Comparison of ENCODE assay signal across 8 cellular contexts in genomic region chr17:28646039-28646754, GRCh38. TPM values are rescaled to one million over a fixed set of nuclear protein-coding genes. Genes with fewer than 3 reads are reported as not detected.
DNase-seq lines count a peak whose midpoint lies in the region; ATAC-seq, FAIRE-seq and TF ChIP-seq lines count a peak whose summit lies in the region.

No MANE protein-coding gene starts in this region.

- H3K9me1 ChIP-seq in K562 (ENCODE audit: control insufficient read depth, insufficient read depth, low read length): no peaks in the 10 kb centered on the region

- CTCF ChIA-PET in K562 (lab: Yijun Ruan, JAX; ENCODE audit: low intra/inter-chr PET ratio): interaction anchor here (0.6 to 2.1 kb wide), 6 partner anchors 15 to 962 kb away, joined by 3 to 15 read pairs (median 4); partner anchors contain the start of genes RPL23A, SDF2 and SUPT6H

- TF ChIP-seq POLR2A in K562 (conservative IDR thresholded peaks at IDR 0.05): peak; percentile 38; the same call in 1 of the 2 replicates
- TF ChIP-seq POLR2A in upper lobe of left lung (IDR thresholded peaks at IDR 0.05): no peak

- H3K27ac ChIP-seq in K562 (ENCODE audit: extremely low read depth, low read depth, low read length): peak overlapping the region; percentile 85
- peak overlapping the region; percentile 91 to 98 (median 96) for H3K27ac ChIP-seq in upper lobe of left lung

- peaks cover 52% of the 10 kb centered on the region for H3K36me3 ChIP-seq in K562 (ENCODE audit: control insufficient read depth, insufficient read depth, low read length)
- H3K36me3 ChIP-seq in upper lobe of left lung: peaks cover 8 to 52% (median 38%) of the 10 kb centered on the region in 4 donors

- H3K4me2 ChIP-seq in K562 (ENCODE audit: insufficient read depth, low read length): peak overlapping the region; percentile 86

- no peaks in the 10 kb centered on the region for H3K27me3 Mint-ChIP-seq in activated naive CD4-positive, alpha-beta T cell treated with anti-CD3 and anti-CD28 coated beads, Interleukin-2, amount 50 U/mL, for 24 hours

- no peak; the same call in 1 of the 2 replicates for TF ChIP-seq EP300 in K562 (IDR thresholded peaks at IDR 0.05; ENCODE audit: low read length)
- TF ChIP-seq EP300 in upper lobe of left lung (IDR thresholded peaks at IDR 0.05): no peak

- no peak for DNase-seq in activated naive CD4-positive, alpha-beta T cell treated with anti-CD3 and anti-CD28 coated beads, Interleukin-2, amount 50 U/mL, for 16 hours
- DNase-seq in K562 (ENCODE audit: extremely low read depth in 1 of 4, low spot score in 3 of 4) (peak in 2 of 4 experiments; percentile 36 to 76), upper lobe of left lung (peak in 1 of 2 donors; percentile 24), GM03348 (ENCODE audit: low spot score) (no peak), NCI-H1092 treated with DMSO at 0.1 percent for 48 hours (lab: John Stamatoyannopoulos, UW) (no peak)

- ATAC-seq in K562: peak; percentile 7
- ATAC-seq in upper lobe of left lung (ENCODE audit: low FRiP score in 2 of 2): no peak
- ATAC-seq in GM21786 (IDR thresholded peaks at IDR 0.05; ENCODE audit: unreplicated experiment): no peak

- H3K4me3 Mint-ChIP-seq in activated naive CD4-positive, alpha-beta T cell treated with anti-CD3 and anti-CD28 coated beads, Interleukin-2, amount 50 U/mL, for 24 hours: peak overlapping the region; percentile 96

- H3K79me2 ChIP-seq in K562 (ENCODE audit: control insufficient read depth, insufficient read depth, low read length): peaks cover 38% of the 10 kb centered on the region

- TF ChIP-seq RAD21 in K562 (CRISPR knock-in tag; conservative IDR thresholded peaks at IDR 0.05 in 1 of 2, IDR thresholded peaks at IDR 0.05 in 1 of 2): no peak

- peak overlapping the region; percentile 61 to 87; a peak in 3 of 4 replicates for H3K9ac ChIP-seq in K562 (ENCODE audit: insufficient read depth in 1 of 2, low read depth in 2 of 2, low read length in 2 of 2)

- POLR2A ChIA-PET in K562 (lab: Yijun Ruan, JAX): interaction anchor here (0.7 to 3.7 kb wide), 21 partner anchors 9 to 678 kb away, joined by 3 to 54 read pairs (median 5); partner anchors contain the start of genes PROCA1, RPL23A, SDF2 and SUPT6H

- H3K27me3 ChIP-seq in K562 (ENCODE audit: control insufficient read depth in 2 of 2, insufficient read depth in 2 of 2, low read length in 2 of 2) (no peaks in the 10 kb centered on the region), mononuclear cell (ENCODE audit: insufficient read depth, low read length) (no peaks in the 10 kb centered on the region), upper lobe of left lung (no peaks in the 10 kb centered on the region)

- H2AFZ ChIP-seq in K562 (ENCODE audit: low read depth, low read length): peak overlapping the region; percentile 84

- peaks cover 4% of the 10 kb centered on the region for H3K36me3 Mint-ChIP-seq in activated naive CD4-positive, alpha-beta T cell treated with anti-CD3 and anti-CD28 coated beads, Interleukin-2, amount 50 U/mL, for 24 hours

- no peak for TF ChIP-seq CTCF in K562 (IDR thresholded peaks at IDR 0.05 in 2 of 3, conservative IDR thresholded peaks at IDR 0.05 in 1 of 3; ENCODE audit: insufficient read depth in 2 of 3, low read depth in 1 of 3, low read length in 3 of 3)
- TF ChIP-seq CTCF in upper lobe of left lung (IDR thresholded peaks at IDR 0.05): no peak

- no peaks in the 10 kb centered on the region for H3K9me3 Mint-ChIP-seq in activated naive CD4-positive, alpha-beta T cell treated with anti-CD3 and anti-CD28 coated beads, Interleukin-2, amount 50 U/mL, for 24 hours

- intact Hi-C loops in K562 (cut with micrococcal nuclease): loop anchor here (2.0 to 10.0 kb wide), 5 partner anchors 65 to 251 kb away; partner anchors contain the start of genes FAM222B, FLOT2, PROCA1 and RPL23A

- peak overlapping the region; percentile 60 for H3K27ac Mint-ChIP-seq in activated naive CD4-positive, alpha-beta T cell treated with anti-CD3 and anti-CD28 coated beads, Interleukin-2, amount 50 U/mL, for 24 hours

- no TSS peak for BruUV-seq in K562 (replicated peaks; lab: Mats Ljungman, UMichigan)

- H3K9me3 ChIP-seq in K562 (replicated peaks; ENCODE audit: control insufficient read depth, insufficient read depth, low read depth, low read length): no peaks in the 10 kb centered on the region
- H3K9me3 ChIP-seq in mononuclear cell (ENCODE audit: low read depth, low read length): no peaks in the 10 kb centered on the region
- H3K9me3 ChIP-seq in upper lobe of left lung: no peaks in the 10 kb centered on the region

- peak; percentile 44 for FAIRE-seq in K562 (lab: Jason Lieb, UNC)

- H3K4me3 ChIP-seq in K562 (peak overlapping the region; percentile 3; the same call in 1 of the 2 replicates), mononuclear cell (ENCODE audit: low read length) (peak overlapping the region; percentile 13), upper lobe of left lung (peak overlapping the region in 2 of 4 donors; percentile 25 to 99)

- H3K4me1 Mint-ChIP-seq in activated naive CD4-positive, alpha-beta T cell treated with anti-CD3 and anti-CD28 coated beads, Interleukin-2, amount 50 U/mL, for 24 hours: peaks cover 42% of the 10 kb centered on the region

- H4K20me1 ChIP-seq in K562 (replicated peaks; ENCODE audit: control insufficient read depth, insufficient read depth, low read length): peaks cover 5% of the 10 kb centered on the region; the same call in 1 of the 2 replicates

- WGBS in K562 (ENCODE audit: insufficient coverage, low coverage, missing lambda C conversion rate): 22% methylated on average over 12 of the region's 12 CpGs
- 39 to 53% methylated on average over 12 of the region's 12 CpGs for WGBS in upper lobe of left lung, 2 donors

- in situ Hi-C loops in K562 (cut with MboI): no loop called here

- H3K4me1 ChIP-seq in K562 (replicated peaks in 1 of 2; ENCODE audit: control insufficient read depth in 2 of 2, insufficient read depth in 2 of 2, low read length in 2 of 2) (peaks cover 16 to 23% of the 10 kb centered on the region in 2 experiments), mononuclear cell (ENCODE audit: insufficient read depth, low read length) (peaks cover 40% of the 10 kb centered on the region), upper lobe of left lung (peaks cover 32 to 44% (median 33%) of the 10 kb centered on the region in 4 donors)

RNA-seq across cellular contexts. Expression of gene BLTP2, which starts 1.2 kb away (rescaled TPM):
- 1,192 and 1,565 TPM in 2 replicates for total RNA-seq in K562 (2011; cell fraction: chromatin; rRNA removed; ENCODE audit: low replicate concordance)
- total RNA-seq in K562 (2011; cell fraction: nucleolus; rRNA removed): 590 and 652 TPM in 2 replicates
- total RNA-seq in K562 (2011; cell fraction: nucleoplasm; rRNA removed): 661 and 810 TPM in 2 replicates
- 103 and 174 TPM in 2 replicates for total RNA-seq in K562 (2014; rRNA removed)
- total RNA-seq in K562 (2014; rRNA removed; fragmentation: Illumina TruSeq; extraction: Trizol): 115 and 124 TPM in 2 replicates
- total RNA-seq in K562 (2015; rRNA removed; fragmentation: Illumina TruSeq; extraction: Trizol): 122 and 126 TPM in 2 replicates
- total RNA-seq in K562 (2021): 163 TPM in 2 replicates
- 135 and 174 TPM in 2 replicates for polyA plus RNA-seq in K562 (2011; rRNA removed)
- polyA plus RNA-seq in K562 (2011; cell fraction: cytosol; rRNA removed): 91.6 and 169 TPM in 2 replicates
- polyA plus RNA-seq in K562 (2011; cell fraction: nucleus; rRNA removed): 325 and 481 TPM in 2 replicates
- 72.8 and 84.2 TPM in 2 replicates for polyA plus RNA-seq in K562 (2012)
- polyA plus RNA-seq in K562 (2014; fragmentation: Illumina TruSeq; extraction: Trizol): 102 and 105 TPM in 2 replicates
- 10 to 100 TPM; 14.7 to 34.3 TPM for polyA plus RNA-seq in K562 (2014; fragmentation: Nextera tagmentation; extraction: Ambion mirVana)
- 89.0 and 91.2 TPM in 2 replicates for polyA plus RNA-seq in K562 (2014; rRNA removed)
- 299 and 507 TPM in 2 replicates for polyA minus RNA-seq in K562 (2011; rRNA and poly(A)+ RNA removed)
- polyA minus RNA-seq in K562 (2011; cell fraction: cytosol; rRNA and poly(A)+ RNA removed): 123 and 216 TPM in 2 replicates
- polyA minus RNA-seq in K562 (2011; cell fraction: nucleus; rRNA and poly(A)+ RNA removed): 254 and 272 TPM in 2 replicates
- 85.2 TPM for total RNA-seq in mononuclear cell
- 100 to 1,000 TPM in 5 of 6 donors, 10 to 100 TPM in 1; 98.1 to 250 (median 131) TPM for total RNA-seq in upper lobe of left lung

RNA-seq across cellular contexts. Expression of gene SDF2, which starts 15.5 kb away (rescaled TPM):
- 97.5 and 114 TPM in 2 replicates for total RNA-seq in K562 (2011; cell fraction: chromatin; rRNA removed; ENCODE audit: low replicate concordance)
- 81.0 and 84.6 TPM in 2 replicates for total RNA-seq in K562 (2011; cell fraction: nucleolus; rRNA removed)
- 98.7 and 130 TPM in 2 replicates for total RNA-seq in K562 (2011; cell fraction: nucleoplasm; rRNA removed)
- 41.2 and 46.7 TPM in 2 replicates for total RNA-seq in K562 (2014; rRNA removed)
- 62.7 and 64.0 TPM in 2 replicates for total RNA-seq in K562 (2014; rRNA removed; fragmentation: Illumina TruSeq; extraction: Trizol)
- total RNA-seq in K562 (2015; rRNA removed; fragmentation: Illumina TruSeq; extraction: Trizol): 50.2 and 51.6 TPM in 2 replicates
- total RNA-seq in K562 (2021): 45.7 and 50.0 TPM in 2 replicates
- 56.1 and 77.2 TPM in 2 replicates for polyA plus RNA-seq in K562 (2011; rRNA removed)
- polyA plus RNA-seq in K562 (2011; cell fraction: cytosol; rRNA removed): 62.2 and 71.5 TPM in 2 replicates
- polyA plus RNA-seq in K562 (2011; cell fraction: nucleus; rRNA removed): 39.9 and 51.1 TPM in 2 replicates
- polyA plus RNA-seq in K562 (2012): 54.9 and 62.2 TPM in 2 replicates
- polyA plus RNA-seq in K562 (2014; fragmentation: Illumina TruSeq; extraction: Trizol): 62.1 and 67.0 TPM in 2 replicates
- 100 to 1,000 TPM; 116 to 132 TPM for polyA plus RNA-seq in K562 (2014; fragmentation: Nextera tagmentation; extraction: Ambion mirVana)
- polyA plus RNA-seq in K562 (2014; rRNA removed): 60.8 and 65.6 TPM in 2 replicates
- 41.3 and 62.3 TPM in 2 replicates for polyA minus RNA-seq in K562 (2011; rRNA and poly(A)+ RNA removed)
- polyA minus RNA-seq in K562 (2011; cell fraction: cytosol; rRNA and poly(A)+ RNA removed): 15.9 and 31.3 TPM in 2 replicates
- polyA minus RNA-seq in K562 (2011; cell fraction: nucleus; rRNA and poly(A)+ RNA removed): 11.8 and 15.2 TPM in 2 replicates
- total RNA-seq in mononuclear cell: 31.3 TPM
- total RNA-seq in upper lobe of left lung: 10 to 100 TPM; 43.2 to 91.1 (median 52.5) TPM

RNA-seq across cellular contexts. Expression of gene SUPT6H, which starts 15.8 kb away (rescaled TPM):
- total RNA-seq in K562 (2011; cell fraction: chromatin; rRNA removed; ENCODE audit: low replicate concordance): 349 and 431 TPM in 2 replicates
- total RNA-seq in K562 (2011; cell fraction: nucleolus; rRNA removed): 169 and 172 TPM in 2 replicates
- total RNA-seq in K562 (2011; cell fraction: nucleoplasm; rRNA removed): 213 and 276 TPM in 2 replicates
- 58.1 and 80.4 TPM in 2 replicates for total RNA-seq in K562 (2014; rRNA removed)
- total RNA-seq in K562 (2014; rRNA removed; fragmentation: Illumina TruSeq; extraction: Trizol): 44.4 and 48.2 TPM in 2 replicates
- 49.2 and 49.8 TPM in 2 replicates for total RNA-seq in K562 (2015; rRNA removed; fragmentation: Illumina TruSeq; extraction: Trizol)
- 67.9 and 77.7 TPM in 2 replicates for total RNA-seq in K562 (2021)
- 34.8 and 35.8 TPM in 2 replicates for polyA plus RNA-seq in K562 (2011; rRNA removed)
- polyA plus RNA-seq in K562 (2011; cell fraction: cytosol; rRNA removed): 18.9 and 30.4 TPM in 2 replicates
- 56.9 and 99.5 TPM in 2 replicates for polyA plus RNA-seq in K562 (2011; cell fraction: nucleus; rRNA removed)
- polyA plus RNA-seq in K562 (2012): 56.6 and 60.6 TPM in 2 replicates
- 68.5 and 68.9 TPM in 2 replicates for polyA plus RNA-seq in K562 (2014; fragmentation: Illumina TruSeq; extraction: Trizol)
- polyA plus RNA-seq in K562 (2014; fragmentation: Nextera tagmentation; extraction: Ambion mirVana): 1 to 10 TPM; 1.7 to 3.3 TPM
- 47.8 and 57.3 TPM in 2 replicates for polyA plus RNA-seq in K562 (2014; rRNA removed)
- 75.6 and 88.1 TPM in 2 replicates for polyA minus RNA-seq in K562 (2011; rRNA and poly(A)+ RNA removed)
- 39.8 and 62.6 TPM in 2 replicates for polyA minus RNA-seq in K562 (2011; cell fraction: cytosol; rRNA and poly(A)+ RNA removed)
- polyA minus RNA-seq in K562 (2011; cell fraction: nucleus; rRNA and poly(A)+ RNA removed): 59.1 and 61.9 TPM in 2 replicates
- 80.9 TPM for total RNA-seq in mononuclear cell
- total RNA-seq in upper lobe of left lung: 100 to 1,000 TPM in 1 of 6 donors, 10 to 100 TPM in 5; 57.3 to 128 (median 71.5) TPM

RNA-seq across cellular contexts. Expression of gene RSKR, which starts 32.2 kb away (rescaled TPM):
- 428 and 683 TPM in 2 replicates for total RNA-seq in K562 (2011; cell fraction: chromatin; rRNA removed; ENCODE audit: low replicate concordance)
- 235 and 256 TPM in 2 replicates for total RNA-seq in K562 (2011; cell fraction: nucleolus; rRNA removed)
- 327 and 411 TPM in 2 replicates for total RNA-seq in K562 (2011; cell fraction: nucleoplasm; rRNA removed)
- 10.3 and 12.2 TPM in 2 replicates for total RNA-seq in K562 (2014; rRNA removed)
- 14.3 and 17.2 TPM in 2 replicates for total RNA-seq in K562 (2014; rRNA removed; fragmentation: Illumina TruSeq; extraction: Trizol)
- 13.6 and 16.2 TPM in 2 replicates for total RNA-seq in K562 (2015; rRNA removed; fragmentation: Illumina TruSeq; extraction: Trizol)
- 25.0 and 25.8 TPM in 2 replicates for total RNA-seq in K562 (2021)
- polyA plus RNA-seq in K562 (2011; rRNA removed): 42.2 and 42.3 TPM in 2 replicates
- 22.3 and 26.9 TPM in 2 replicates for polyA plus RNA-seq in K562 (2011; cell fraction: cytosol; rRNA removed)
- polyA plus RNA-seq in K562 (2011; cell fraction: nucleus; rRNA removed): 234 and 292 TPM in 2 replicates
- 12.2 and 29.3 TPM in 2 replicates for polyA plus RNA-seq in K562 (2012)
- 19.3 and 21.9 TPM in 2 replicates for polyA plus RNA-seq in K562 (2014; fragmentation: Illumina TruSeq; extraction: Trizol)
- 1 to 10 TPM; 1.4 to 4.0 TPM for polyA plus RNA-seq in K562 (2014; fragmentation: Nextera tagmentation; extraction: Ambion mirVana)
- 26.6 and 26.7 TPM in 2 replicates for polyA plus RNA-seq in K562 (2014; rRNA removed)
- polyA minus RNA-seq in K562 (2011; rRNA and poly(A)+ RNA removed): 30.2 and 31.0 TPM in 2 replicates
- 9.1 and 14.2 TPM in 2 replicates for polyA minus RNA-seq in K562 (2011; cell fraction: cytosol; rRNA and poly(A)+ RNA removed)
- polyA minus RNA-seq in K562 (2011; cell fraction: nucleus; rRNA and poly(A)+ RNA removed): 67.0 and 69.4 TPM in 2 replicates
- 4.9 TPM for total RNA-seq in mononuclear cell
- 10 to 100 TPM in 3 of 6 donors, 1 to 10 TPM in 3; 7.9 to 49.2 (median 11.7) TPM for total RNA-seq in upper lobe of left lung

RNA-seq across cellular contexts. Expression of gene SPAG5, which starts 47.4 kb away (rescaled TPM):
- total RNA-seq in K562 (2011; cell fraction: chromatin; rRNA removed; ENCODE audit: low replicate concordance): 517 and 585 TPM in 2 replicates
- 336 and 355 TPM in 2 replicates for total RNA-seq in K562 (2011; cell fraction: nucleolus; rRNA removed)
- total RNA-seq in K562 (2011; cell fraction: nucleoplasm; rRNA removed): 269 and 327 TPM in 2 replicates
- total RNA-seq in K562 (2014; rRNA removed) (124 and 144 TPM in 2 replicates), K562 (2014; rRNA removed; fragmentation: Illumina TruSeq; extraction: Trizol) (149 and 151 TPM in 2 replicates), K562 (2015; rRNA removed; fragmentation: Illumina TruSeq; extraction: Trizol) (151 and 156 TPM in 2 replicates), K562 (2021) (134 and 143 TPM in 2 replicates), mononuclear cell (9.6 TPM), upper lobe of left lung (10 to 100 TPM in 1 of 6 donors, 1 to 10 TPM in 5; 4.4 to 34.6 (median 7.4) TPM)
- polyA plus RNA-seq in K562 (2011; rRNA removed) (192 and 229 TPM in 2 replicates), K562 (2014; fragmentation: Illumina TruSeq; extraction: Trizol) (133 and 140 TPM in 2 replicates), K562 (2014; fragmentation: Nextera tagmentation; extraction: Ambion mirVana) (100 to 1,000 TPM in 1 of 2 experiments, 10 to 100 TPM in 1; 94.4 to 286 TPM), K562 (2014; rRNA removed) (143 and 157 TPM in 2 replicates)
- 91.5 and 98.4 TPM in 2 replicates for polyA plus RNA-seq in K562 (2011; cell fraction: cytosol; rRNA removed)
- polyA plus RNA-seq in K562 (2011; cell fraction: nucleus; rRNA removed): 797 and 863 TPM in 2 replicates
- 120 and 153 TPM in 2 replicates for polyA plus RNA-seq in K562 (2012)
- polyA minus RNA-seq in K562 (2011; rRNA and poly(A)+ RNA removed): 178 and 188 TPM in 2 replicates
- 74.0 and 98.5 TPM in 2 replicates for polyA minus RNA-seq in K562 (2011; cell fraction: cytosol; rRNA and poly(A)+ RNA removed)
- polyA minus RNA-seq in K562 (2011; cell fraction: nucleus; rRNA and poly(A)+ RNA removed): 244 and 330 TPM in 2 replicates
